In genomic region chr2:222708274-222708710, GRCh38 we compare ENCODE assay signal across 8 cellular contexts. TPM values are rescaled to one million over a fixed set of nuclear protein-coding genes. Genes with fewer than 3 reads are reported as not detected.
A peak's percentile ranks its signal among the peaks of the same experiment; 100 is the strongest.
DNase-seq lines count a peak whose midpoint lies in the region; ATAC-seq, FAIRE-seq and TF ChIP-seq lines count a peak whose summit lies in the region.

No MANE protein-coding gene starts in this region.

- no peaks in the 10 kb centered on the region for H3K36me3 ChIP-seq in BLaER1
- H3K36me3 ChIP-seq in HepG2 (replicated peaks in 1 of 2; ENCODE audit: control insufficient read depth in 1 of 2, insufficient read depth in 2 of 2, low read length in 2 of 2) = no peaks in the 10 kb centered on the region

- TF ChIP-seq EP300 in HepG2 (IDR thresholded peaks at IDR 0.05; ENCODE audit: low read depth in 2 of 2, low read length in 2 of 2) = peak in 1 of 2 experiments; percentile 11; a peak in 3 of 4 replicates
- no peak for TF ChIP-seq EP300 in HepG2 (CRISPR knock-in tag; IDR thresholded peaks at IDR 0.05; ENCODE audit: borderline replicate concordance)

- FAIRE-seq in HepG2 (lab: Jason Lieb, UNC) = no peak

- no peak overlapping the region for H3K4me3 ChIP-seq in BLaER1
- peak overlapping the region in 2 of 3 experiments; percentile 28 to 50; a peak in 4 of 6 replicates for H3K4me3 ChIP-seq in HepG2 (replicated peaks in 1 of 3; ENCODE audit: insufficient read depth in 1 of 3, low read depth in 2 of 3, low read length in 3 of 3)

- WGBS in HepG2 (ENCODE audit: low lambda C conversion rate) = 8% methylated on average over 12 of the region's 12 CpGs

- peak; percentile 79 for DNase-seq in NCI-H2196 (lab: John Stamatoyannopoulos, UW; ENCODE audit: unreplicated experiment)
- peak; percentile 57 for DNase-seq in activated CD4-positive, alpha-beta T cell treated with anti-CD3 and anti-CD28 coated beads for 1 hour
- peak; percentile 47 for DNase-seq in cerebellum (ENCODE audit: low spot score)
- peak; percentile 76 for DNase-seq in HepG2 (ENCODE audit: low spot score)
- peak; percentile 66 to 82 for DNase-seq in stimulated activated CD4-positive, alpha-beta T cell treated with anti-CD3 and anti-CD28 coated beads, Interleukin-4, amount 100 ng/mL, for 48 hours (ENCODE audit: low read depth in 2 of 2)
- DNase-seq in GF-D8 (lab: John Stamatoyannopoulos, UW) = no peak

- peak; percentile 94 for TF ChIP-seq CTCF in HepG2 (CRISPR knock-in tag; IDR thresholded peaks at IDR 0.05)

- CTCF ChIA-PET in HepG2 (lab: Yijun Ruan, JAX; ENCODE audit: low intra/inter-chr PET ratio, low total read pairs) = interaction anchor here (0.7 to 2.5 kb wide), 8 partner anchors 12 to 231 kb away, joined by 3 to 40 read pairs (median 5); no protein-coding TSS in a partner anchor

- no peaks in the 10 kb centered on the region for H3K79me2 ChIP-seq in HepG2 (ENCODE audit: insufficient read depth, low read length)

- peak; percentile 95 for TF ChIP-seq RAD21 in HepG2 (CRISPR knock-in tag; IDR thresholded peaks at IDR 0.05)

- in situ Hi-C loops in HepG2 (cut with HindIII; ENCODE audit: extremely low pct_ligation_motif_present, low pct_unique_long_range_greater_than_20kb) = loop anchor here (5.0 kb wide), 2 partner anchors 89 to 154 kb away; partner anchors contain the start of gene ACSL3

- no TSS peak for BruUV-seq in HepG2 (replicated peaks; lab: Mats Ljungman, UMichigan)

- H3K4me1 ChIP-seq in BLaER1 (peaks cover 22% of the 10 kb centered on the region), HepG2 (ENCODE audit: insufficient read depth, low read length) (peaks cover 58% of the 10 kb centered on the region)

- H3K9me3 ChIP-seq in BLaER1 = no peaks in the 10 kb centered on the region
- H3K9me3 ChIP-seq in HepG2 (ENCODE audit: low read length) = no peaks in the 10 kb centered on the region

- H2AFZ ChIP-seq in HepG2 (ENCODE audit: low read length) = no peak overlapping the region

- POLR2A ChIA-PET in HepG2 (lab: Yijun Ruan, JAX) = interaction anchor here (1.1 to 4.1 kb wide), 11 partner anchors 8 to 195 kb away, joined by 3 to 98 read pairs (median 8); partner anchors contain the start of gene ACSL3

- no peak overlapping the region for H3K9ac ChIP-seq in BLaER1
- peak overlapping the region; percentile 66 for H3K9ac ChIP-seq in HepG2 (ENCODE audit: insufficient read depth, low read depth, low read length)

- TF ChIP-seq POLR2A in HepG2 (IDR thresholded peaks at IDR 0.05; ENCODE audit: insufficient read depth in 1 of 2, low read depth in 2 of 2, low read length in 2 of 2) = no peak

- H3K27me3 ChIP-seq in BLaER1 (no peaks in the 10 kb centered on the region), HepG2 (ENCODE audit: control insufficient read depth in 1 of 2, insufficient read depth in 2 of 2, low read length in 2 of 2) (no peaks in the 10 kb centered on the region)

- H4K20me1 ChIP-seq in BLaER1 (no peaks in the 10 kb centered on the region), HepG2 (ENCODE audit: insufficient read depth, low read length) (no peaks in the 10 kb centered on the region)

- no peak overlapping the region for H3K27ac ChIP-seq in BLaER1
- H3K27ac ChIP-seq in HepG2 (ENCODE audit: extremely low read length, insufficient read depth, low read length) = peak overlapping the region; percentile 82

- 0 out of 2 replicates have a peak overlapping the region, but pooled peaks have one; percentile 9 for H3K4me2 ChIP-seq in BLaER1
- peak overlapping the region; percentile 73 for H3K4me2 ChIP-seq in HepG2 (ENCODE audit: low read depth, low read length)

- ATAC-seq in GM21723 (IDR thresholded peaks at IDR 0.05; ENCODE audit: unreplicated experiment) (peak; percentile 58), HepG2 (no peak; the same call in 2 of the 3 replicates)

- intact Hi-C loops in HepG2 (cut with micrococcal nuclease; ENCODE audit: unreplicated experiment) = loop anchor here (2.0 to 5.0 kb wide), 3 partner anchors 13 to 69 kb away; no protein-coding TSS in a partner anchor

TF ChIP-seq in HepG2, 621 proteins besides CTCF, POLR2A, EP300 and RAD21 (continues in another document):
- peak; percentile 50; the same call in 1 of the 2 replicates for TF ChIP-seq IRF2 (CRISPR knock-in tag; IDR thresholded peaks at IDR 0.05)
- peak; percentile 41; the same call in 1 of the 2 replicates for TF ChIP-seq ZNF331 (CRISPR knock-in tag; IDR thresholded peaks at IDR 0.05)
- TF ChIP-seq ETS1 (CRISPR knock-in tag; IDR thresholded peaks at IDR 0.05) = no peak
- peak; percentile 60; the same call in 1 of the 2 replicates for TF ChIP-seq KMT2A (CRISPR knock-in tag; IDR thresholded peaks at IDR 0.05)
- TF ChIP-seq CREB1 (IDR thresholded peaks at IDR 0.05) = no peak
- no peak for TF ChIP-seq CREB1 (CRISPR knock-in tag; IDR thresholded peaks at IDR 0.05)
- TF ChIP-seq ZNF460 (CRISPR knock-in tag; IDR thresholded peaks at IDR 0.05; ENCODE audit: borderline replicate concordance) = no peak; the same call in 1 of the 2 replicates
- no peak for TF ChIP-seq NBN (conservative IDR thresholded peaks at IDR 0.05)
- TF ChIP-seq ZNF292 (CRISPR knock-in tag; IDR thresholded peaks at IDR 0.05; ENCODE audit: borderline replicate concordance, low read depth) = no peak; the same call in 1 of the 2 replicates
- TF ChIP-seq AGO1 (IDR thresholded peaks at IDR 0.05; ENCODE audit: low read depth, low read length, poor library complexity, severe bottlenecking) = no peak
- TF ChIP-seq SNAI1 (CRISPR knock-in tag; IDR thresholded peaks at IDR 0.05; ENCODE audit: borderline replicate concordance) = no peak
- TF ChIP-seq ZBTB8A (CRISPR knock-in tag; IDR thresholded peaks at IDR 0.05; ENCODE audit: borderline replicate concordance, low read depth) = no peak
- TF ChIP-seq ZC3H13 (CRISPR knock-in tag; IDR thresholded peaks at IDR 0.05) = no peak
- no peak for TF ChIP-seq CEBPB (IDR thresholded peaks at IDR 0.05; ENCODE audit: borderline replicate concordance, low read depth, low read length)

RNA-seq across cellular contexts. Expression of gene MOGAT1, which starts 36.8 kb away (rescaled TPM):
- total RNA-seq in cerebellum (not detected), HepG2 (2016; rRNA removed; fragmentation: Illumina TruSeq; extraction: Trizol) (1.3 and 4.3 TPM in 2 replicates)
- 0.61 and 1.2 TPM in 2 replicates for total RNA-seq in HepG2 (2016; cell fraction: cytosol; rRNA removed; fragmentation: Illumina TruSeq; extraction: Trizol; ENCODE audit: low read depth)
- total RNA-seq in HepG2 (2016; cell fraction: insoluble cytoplasmic fraction; rRNA removed; fragmentation: Illumina TruSeq; extraction: Trizol) = 1.2 and 3.9 TPM in 2 replicates
- total RNA-seq in HepG2 (2016; cell fraction: membrane; rRNA removed; fragmentation: Illumina TruSeq; extraction: Trizol) = 0.93 and 1.2 TPM in 2 replicates
- 8.0 TPM in 2 replicates for total RNA-seq in HepG2 (2016; cell fraction: nucleus; rRNA removed; fragmentation: Illumina TruSeq; extraction: Trizol)
- 0.81 and 0.98 TPM in 2 replicates for polyA plus RNA-seq in HepG2 (2011; rRNA removed)
- 0.25 and 0.38 TPM in 2 replicates for polyA plus RNA-seq in HepG2 (2011; cell fraction: cytosol; rRNA removed)
- polyA plus RNA-seq in HepG2 (2011; cell fraction: nucleus; rRNA removed) = 1.4 and 1.8 TPM in 2 replicates
- 0.36 and 0.47 TPM in 2 replicates for polyA plus RNA-seq in HepG2 (2012)
- polyA plus RNA-seq in HepG2 (2016; cell fraction: cytosol; fragmentation: Illumina TruSeq; extraction: Trizol; ENCODE audit: low read depth) = 0.59 and 0.72 TPM in 2 replicates
- 0.46 and 0.64 TPM in 2 replicates for polyA plus RNA-seq in HepG2 (2016; cell fraction: insoluble cytoplasmic fraction; fragmentation: Illumina TruSeq; extraction: Trizol; ENCODE audit: low read depth)
- polyA plus RNA-seq in HepG2 (2016; cell fraction: membrane; fragmentation: Illumina TruSeq; extraction: Trizol; ENCODE audit: low read depth) = 0.55 and 0.64 TPM in 2 replicates
- 4.3 and 5.0 TPM in 2 replicates for polyA plus RNA-seq in HepG2 (2016; cell fraction: nucleus; fragmentation: Illumina TruSeq; extraction: Trizol; ENCODE audit: insufficient read depth, low read depth)
- 1.3 TPM in 1 of 2 replicates, not detected in the other for polyA minus RNA-seq in HepG2 (2011; rRNA and poly(A)+ RNA removed; ENCODE audit: low replicate concordance)
- polyA minus RNA-seq in HepG2 (2011; cell fraction: cytosol; rRNA and poly(A)+ RNA removed) = 0.59 and 0.62 TPM in 2 replicates
- polyA minus RNA-seq in HepG2 (2011; cell fraction: nucleus; rRNA and poly(A)+ RNA removed) = 4.2 and 4.4 TPM in 2 replicates

RNA-seq across cellular contexts. Expression of gene FARSB, which starts 52.4 kb away (rescaled TPM):
- total RNA-seq in cerebellum = 23.3 TPM
- total RNA-seq in HepG2 (2016; rRNA removed; fragmentation: Illumina TruSeq; extraction: Trizol) = 45.9 and 68.1 TPM in 2 replicates
- 17.9 and 20.0 TPM in 2 replicates for total RNA-seq in HepG2 (2016; cell fraction: cytosol; rRNA removed; fragmentation: Illumina TruSeq; extraction: Trizol; ENCODE audit: low read depth)
- total RNA-seq in HepG2 (2016; cell fraction: insoluble cytoplasmic fraction; rRNA removed; fragmentation: Illumina TruSeq; extraction: Trizol) = 46.3 and 67.7 TPM in 2 replicates
- total RNA-seq in HepG2 (2016; cell fraction: membrane; rRNA removed; fragmentation: Illumina TruSeq; extraction: Trizol) = 26.9 and 31.4 TPM in 2 replicates
- total RNA-seq in HepG2 (2016; cell fraction: nucleus; rRNA removed; fragmentation: Illumina TruSeq; extraction: Trizol) = 36.7 and 38.1 TPM in 2 replicates
- 19.2 and 23.3 TPM in 2 replicates for polyA plus RNA-seq in HepG2 (2011; rRNA removed)
- polyA plus RNA-seq in HepG2 (2011; cell fraction: cytosol; rRNA removed) = 12.4 and 17.3 TPM in 2 replicates
- polyA plus RNA-seq in HepG2 (2011; cell fraction: nucleus; rRNA removed) = 7.7 and 8.8 TPM in 2 replicates
- polyA plus RNA-seq in HepG2 (2012) = 28.5 and 35.1 TPM in 2 replicates
- polyA plus RNA-seq in HepG2 (2016; cell fraction: cytosol; fragmentation: Illumina TruSeq; extraction: Trizol; ENCODE audit: low read depth) = 14.9 and 15.4 TPM in 2 replicates
- polyA plus RNA-seq in HepG2 (2016; cell fraction: insoluble cytoplasmic fraction; fragmentation: Illumina TruSeq; extraction: Trizol; ENCODE audit: low read depth) = 84.0 and 86.1 TPM in 2 replicates
- 22.7 and 26.5 TPM in 2 replicates for polyA plus RNA-seq in HepG2 (2016; cell fraction: membrane; fragmentation: Illumina TruSeq; extraction: Trizol; ENCODE audit: low read depth)
- polyA plus RNA-seq in HepG2 (2016; cell fraction: nucleus; fragmentation: Illumina TruSeq; extraction: Trizol; ENCODE audit: insufficient read depth, low read depth) = 31.2 and 31.9 TPM in 2 replicates
- 11.7 and 18.0 TPM in 2 replicates for polyA minus RNA-seq in HepG2 (2011; rRNA and poly(A)+ RNA removed; ENCODE audit: low replicate concordance)
- 13.3 and 13.4 TPM in 2 replicates for polyA minus RNA-seq in HepG2 (2011; cell fraction: cytosol; rRNA and poly(A)+ RNA removed)
- polyA minus RNA-seq in HepG2 (2011; cell fraction: nucleus; rRNA and poly(A)+ RNA removed) = 27.8 and 32.3 TPM in 2 replicates
